8 cellular contexts compared by ENCODE assay signal in genomic region chr19:45730389-45731288, GRCh38.
DNase-seq lines count a peak whose midpoint lies in the region; ATAC-seq and TF ChIP-seq lines count a peak whose summit lies in the region.

Gene FBXO46 (minus strand): TSS chr19:45730896. CDS start chr19:45713495, 17,401 bp downstream.

- ATAC-seq in HG03280 (IDR thresholded peaks at IDR 0.05; ENCODE audit: unreplicated experiment), result peak; percentile 95

- TF ChIP-seq CTCF in AG09319 (IDR thresholded peaks at IDR 0.05; ENCODE audit: low read depth, low read length), result peak; percentile 12; the same call in 1 of the 2 replicates

- DNase-seq in AG09319 (ENCODE audit: extremely low read depth, low read depth) (peak; percentile 92), NCI-H446 (lab: John Stamatoyannopoulos, UW) (peak; percentile 99), cerebellar cortex (ENCODE audit: low spot score) (peak; percentile 97), iris pigment epithelial cell (ENCODE audit: low read depth) (peak; percentile 99)
- DNase-seq in activated CD4-positive, CD25-positive, alpha-beta regulatory T cell treated with anti-CD3 and anti-CD28 coated beads, Interleukin-2, amount 50 U/mL, for 16 hours (ENCODE audit: low read depth, low spot score), result peak; percentile 89
- peak; percentile 93 for DNase-seq in stimulated activated CD4-positive, alpha-beta T cell treated with anti-CD3 and anti-CD28 coated beads, Interleukin-12 subunit alpha, Interleukin-12 subunit beta, amount 100 ng/mL, for 24 hours (ENCODE audit: low read depth in 2 of 2)

- TF ChIP-seq POLR2A in GM18951 (IDR thresholded peaks at IDR 0.05; ENCODE audit: extremely low read depth, insufficient read depth, insufficient read length), result peak; percentile 90

- in situ Hi-C loops in GM18951 (cut with MboI; ENCODE audit: low sequenced_read_pairs, unreplicated experiment), result no loop called here

Comparison
In these comparisons a context has a peak if more than half of its experiments do, and no peak if none do; other contexts are left out.
1. Peak in every context shown above with its lines: DNase-seq and ATAC-seq.